In the genomic region with DNA sequence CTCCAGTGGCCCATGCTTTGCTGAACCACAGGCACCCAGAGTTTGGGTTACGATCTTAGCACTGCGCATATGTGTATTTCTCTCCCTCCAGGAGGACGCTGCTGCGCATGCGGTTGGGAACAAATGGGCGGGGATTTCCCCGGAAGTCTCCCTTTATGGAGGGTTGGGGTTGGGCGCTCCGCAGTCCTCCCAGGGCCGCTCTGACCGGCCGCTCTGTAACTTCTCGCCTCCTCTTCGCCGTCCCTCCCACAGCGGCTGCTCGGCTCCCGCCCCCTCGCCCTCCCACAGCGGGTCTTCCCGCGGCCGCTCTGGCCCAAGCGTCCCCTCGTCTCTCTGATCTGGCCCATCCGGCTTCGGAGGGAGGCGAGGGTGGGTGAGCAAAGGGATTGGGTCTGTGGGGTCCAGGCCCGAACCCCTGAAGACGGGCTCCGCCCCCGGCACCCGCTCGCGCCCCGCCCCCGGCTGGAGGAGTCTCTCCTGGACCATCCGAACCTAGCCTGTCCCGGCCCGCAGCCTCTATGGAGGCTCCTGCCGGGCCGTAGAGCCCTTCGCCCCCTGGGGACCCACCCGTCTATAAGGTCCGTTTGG, we compare ENCODE assay signal across 1 cellular context.
TF ChIP-seq lines count a peak whose summit lies in the region.

A gene with protein sequence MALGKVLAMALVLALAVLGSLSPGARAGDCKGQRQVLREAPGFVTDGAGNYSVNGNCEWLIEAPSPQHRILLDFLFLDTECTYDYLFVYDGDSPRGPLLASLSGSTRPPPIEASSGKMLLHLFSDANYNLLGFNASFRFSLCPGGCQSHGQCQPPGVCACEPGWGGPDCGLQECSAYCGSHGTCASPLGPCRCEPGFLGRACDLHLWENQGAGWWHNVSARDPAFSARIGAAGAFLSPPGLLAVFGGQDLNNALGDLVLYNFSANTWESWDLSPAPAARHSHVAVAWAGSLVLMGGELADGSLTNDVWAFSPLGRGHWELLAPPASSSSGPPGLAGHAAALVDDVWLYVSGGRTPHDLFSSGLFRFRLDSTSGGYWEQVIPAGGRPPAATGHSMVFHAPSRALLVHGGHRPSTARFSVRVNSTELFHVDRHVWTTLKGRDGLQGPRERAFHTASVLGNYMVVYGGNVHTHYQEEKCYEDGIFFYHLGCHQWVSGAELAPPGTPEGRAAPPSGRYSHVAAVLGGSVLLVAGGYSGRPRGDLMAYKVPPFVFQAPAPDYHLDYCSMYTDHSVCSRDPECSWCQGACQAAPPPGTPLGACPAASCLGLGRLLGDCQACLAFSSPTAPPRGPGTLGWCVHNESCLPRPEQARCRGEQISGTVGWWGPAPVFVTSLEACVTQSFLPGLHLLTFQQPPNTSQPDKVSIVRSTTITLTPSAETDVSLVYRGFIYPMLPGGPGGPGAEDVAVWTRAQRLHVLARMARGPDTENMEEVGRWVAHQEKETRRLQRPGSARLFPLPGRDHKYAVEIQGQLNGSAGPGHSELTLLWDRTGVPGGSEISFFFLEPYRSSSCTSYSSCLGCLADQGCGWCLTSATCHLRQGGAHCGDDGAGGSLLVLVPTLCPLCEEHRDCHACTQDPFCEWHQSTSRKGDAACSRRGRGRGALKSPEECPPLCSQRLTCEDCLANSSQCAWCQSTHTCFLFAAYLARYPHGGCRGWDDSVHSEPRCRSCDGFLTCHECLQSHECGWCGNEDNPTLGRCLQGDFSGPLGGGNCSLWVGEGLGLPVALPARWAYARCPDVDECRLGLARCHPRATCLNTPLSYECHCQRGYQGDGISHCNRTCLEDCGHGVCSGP (N-terminal part only) (plus strand): TSS at position 328 of the 588 bp plus-strand sequence. CDS start 609 bp downstream, outside the sequence.

TF ChIP-seq in IMR-90, 13 proteins besides CTCF, POLR2A, EP300 and RAD21 (continued from another document):
- TF ChIP-seq, protein P1, sequence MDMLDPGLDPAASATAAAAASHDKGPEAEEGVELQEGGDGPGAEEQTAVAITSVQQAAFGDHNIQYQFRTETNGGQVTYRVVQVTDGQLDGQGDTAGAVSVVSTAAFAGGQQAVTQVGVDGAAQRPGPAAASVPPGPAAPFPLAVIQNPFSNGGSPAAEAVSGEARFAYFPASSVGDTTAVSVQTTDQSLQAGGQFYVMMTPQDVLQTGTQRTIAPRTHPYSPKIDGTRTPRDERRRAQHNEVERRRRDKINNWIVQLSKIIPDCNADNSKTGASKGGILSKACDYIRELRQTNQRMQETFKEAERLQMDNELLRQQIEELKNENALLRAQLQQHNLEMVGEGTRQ (IDR thresholded peaks at IDR 0.05; ENCODE audit: low read depth, low read length), result no peak
